ENCODE assay signal across 21 cellular contexts in the genomic region with DNA sequence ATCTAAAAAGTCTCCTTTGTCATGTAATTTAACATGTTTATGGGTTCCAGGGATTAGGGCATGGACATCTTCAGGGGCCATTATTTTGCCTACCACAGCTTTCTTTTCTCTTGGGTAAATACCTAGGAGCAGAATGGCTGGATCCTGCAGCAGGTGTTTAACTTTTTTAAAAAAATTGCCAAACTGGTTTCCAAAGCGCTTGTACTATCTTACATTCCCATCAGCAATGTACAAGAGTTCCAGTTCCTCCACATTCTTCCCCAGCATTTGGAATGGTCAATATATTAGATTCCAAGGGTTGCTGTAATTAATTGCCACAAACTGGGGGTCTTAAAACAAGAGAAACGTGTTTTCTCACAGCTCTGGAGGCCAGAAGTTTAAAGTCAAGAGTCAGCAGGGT. TPM values are rescaled to one million over a fixed set of nuclear protein-coding genes. Genes with fewer than 3 reads are reported as not detected.
DNase-seq lines count a peak whose midpoint lies in the region; ATAC-seq, FAIRE-seq and TF ChIP-seq lines count a peak whose summit lies in the region.
"Had no signal": no experiment of that assay in that cellular context is flagged by ENCODE, and none has a peak within 500 bp of the region (broad histone marks: within the 10 kb centered on the region; RNA-seq: fewer than 3 reads in every experiment).

No MANE protein-coding gene starts in this region.

- no peak overlapping the region for H3K4me3 ChIP-seq in PC-3 (ENCODE audit: low read length)
- no peak overlapping the region for H3K4me3 ChIP-seq in kidney (ENCODE audit: low read length in 2 of 2)
- H3K4me3 ChIP-seq: BLaER1, GM12878, HAP-1 had no signal

- no peaks in the 10 kb centered on the region for H4K20me1 ChIP-seq in PC-3 (ENCODE audit: low read length)
- H4K20me1 ChIP-seq: BLaER1 had no signal

- TF ChIP-seq CTCF in PC-3 (conservative IDR thresholded peaks at IDR 0.05; ENCODE audit: low read depth, low read length) (no peak), osteocyte (IDR thresholded peaks at IDR 0.05) (no peak), kidney (IDR thresholded peaks at IDR 0.05; ENCODE audit: borderline replicate concordance, extremely low read depth, insufficient read depth) (no peak)

- DNase-seq in PC-3 (peak; percentile 10), ecto neural progenitor cell (ENCODE audit: low spot score) (peak; percentile 17), osteocyte (ENCODE audit: extremely low spot score, unreplicated experiment) (peak; percentile 21), left cardiac atrium (no peak), kidney (no peak)
- DNase-seq: CD4-positive, CD25-positive, alpha-beta regulatory T cell; CD8-positive, alpha-beta T cell; DMS153; DND-41; GDM1; GOT3; HFFc6 had no signal

- H2AFZ ChIP-seq in PC-3 (ENCODE audit: low read length) = no peak overlapping the region

- H3K27ac Mint-ChIP-seq in osteocyte (ENCODE audit: unreplicated experiment) = no peak overlapping the region
- H3K27ac Mint-ChIP-seq: B cell; CD4-positive, CD25-positive, alpha-beta regulatory T cell; CD8-positive, alpha-beta T cell; HFFc6 had no signal

- H3K27me3 Mint-ChIP-seq in osteocyte (ENCODE audit: unreplicated experiment) = peaks cover 15% of the 10 kb centered on the region

- H3F3A ChIP-seq in PC-3 (ENCODE audit: low read length, unreplicated experiment) = no peaks in the 10 kb centered on the region

- H3K9me3 Mint-ChIP-seq in osteocyte (ENCODE audit: unreplicated experiment) = peaks cover 19% of the 10 kb centered on the region

- H3K9ac ChIP-seq in PC-3 (ENCODE audit: low read length) = no peak overlapping the region
- no peak overlapping the region for H3K9ac ChIP-seq in kidney (ENCODE audit: low read length in 2 of 2)
- H3K9ac ChIP-seq: BLaER1 had no signal

- H3K4me1 ChIP-seq in PC-3 (ENCODE audit: insufficient read depth, low read length) = no peaks in the 10 kb centered on the region
- H3K4me1 ChIP-seq in kidney (ENCODE audit: control insufficient read depth in 1 of 2, insufficient read depth in 1 of 2, low read depth in 1 of 2, low read length in 2 of 2) = no peaks in the 10 kb centered on the region
- H3K4me1 ChIP-seq: BLaER1, HAP-1 had no signal

- no peak overlapping the region for H3K4me3 Mint-ChIP-seq in osteocyte (ENCODE audit: unreplicated experiment)
- H3K4me3 Mint-ChIP-seq: B cell; CD8-positive, alpha-beta T cell; HFFc6 had no signal

- H3K27ac ChIP-seq in PC-3 (ENCODE audit: low read length) (no peak overlapping the region), kidney (ENCODE audit: low read depth in 2 of 2, low read length in 2 of 2) (no peak overlapping the region)
- H3K27ac ChIP-seq: BLaER1, C4-2B had no signal

- H3K36me3 ChIP-seq in PC-3 (ENCODE audit: low read depth, low read length) (no peaks in the 10 kb centered on the region), kidney (ENCODE audit: control insufficient read depth in 1 of 2, insufficient read depth in 2 of 2, low read length in 2 of 2) (no peaks in the 10 kb centered on the region)
- H3K36me3 ChIP-seq: BLaER1, HAP-1 had no signal

- POLR2A ChIA-PET in PC-3 (lab: Charles Lee; ENCODE audit: unreplicated experiment) = no interaction called here

- FAIRE-seq in kidney (lab: Jason Lieb, UNC) = no peak
- FAIRE-seq: GM12878, H54 had no signal

- H3K36me3 Mint-ChIP-seq in osteocyte (ENCODE audit: unreplicated experiment) = no peaks in the 10 kb centered on the region
- H3K36me3 Mint-ChIP-seq: CD8-positive, alpha-beta T cell had no signal

- H3K27me3 ChIP-seq in PC-3 (ENCODE audit: low read length) = peaks cover 35% of the 10 kb centered on the region
- H3K27me3 ChIP-seq: BLaER1 had no signal

- BruUV-seq in PC-3 (replicated peaks; lab: Mats Ljungman, UMichigan) = no TSS peak

- intact Hi-C loops in PC-3 (cut with micrococcal nuclease) (no loop called here), left cardiac atrium (cut with DNase I) (no loop called here), kidney (cut with DNase I) (no loop called here)

- H3K9me3 ChIP-seq in PC-3 (ENCODE audit: low read length) = peaks cover 5% of the 10 kb centered on the region; the same call in 1 of the 2 replicates
- peaks cover 7 to 17% of the 10 kb centered on the region in 2 donors for H3K9me3 ChIP-seq in kidney (ENCODE audit: control insufficient read depth in 1 of 2, low read length in 2 of 2)

- H3K79me2 ChIP-seq in PC-3 (ENCODE audit: low read length) = no peaks in the 10 kb centered on the region

- no peaks in the 10 kb centered on the region for H3K9me2 ChIP-seq in PC-3 (replicated peaks; ENCODE audit: low read length)

- no peak for ATAC-seq in PC-3
- ATAC-seq in GM18867 (IDR thresholded peaks at IDR 0.05; ENCODE audit: unreplicated experiment) = no peak
- no peak for ATAC-seq in left cardiac atrium
- ATAC-seq: CD8-positive, alpha-beta T cell; GM12878 had no signal

- no peak overlapping the region for H3K4me2 ChIP-seq in PC-3 (ENCODE audit: low read length)
- H3K4me2 ChIP-seq: BLaER1 had no signal

- CTCF ChIA-PET in PC-3 (lab: Charles Lee) = no interaction called here

- H3K4me1 Mint-ChIP-seq in osteocyte (ENCODE audit: unreplicated experiment) = no peaks in the 10 kb centered on the region
- H3K4me1 Mint-ChIP-seq: B cell; CD4-positive, CD25-positive, alpha-beta regulatory T cell had no signal

RNA-seq across cellular contexts. Expression of a gene that starts 27.7 kb away (rescaled TPM):
- total RNA-seq in PC-3 (2014; rRNA removed) (not detected in 2 replicates), osteocyte (not detected in 2 replicates), left cardiac atrium (10 to 100 TPM; 31.0 to 92.7 TPM), kidney (not detected)
- polyA plus RNA-seq in kidney (ENCODE audit: insufficient read depth, low read depth, low replicate concordance) = 4.4 TPM
- total RNA-seq: A673; Caco-2; CD4-positive, CD25-positive, alpha-beta regulatory T cell; CD8-positive, alpha-beta T cell; HFFc6 had no signal
- polyA plus RNA-seq: CD4-positive, CD25-positive, alpha-beta regulatory T cell had no signal

Comparison
In these comparisons a context has a peak if more than half of its experiments do, and no peak if none do; other contexts are left out.
1. DNase-seq: peak in PC-3 (single experiment), ecto neural progenitor cell (single experiment) and osteocyte (single experiment); none in left cardiac atrium (single experiment) and kidney (single experiment).
2. RNA of a gene that starts 27.7 kb away (total RNA-seq): 31.0 to 92.7 TPM in left cardiac atrium; not detected in PC-3, not detected in osteocyte and not detected in kidney (single experiment); every median in the first group is over 10 times any median in the second.